19 cellular contexts compared by ENCODE assay signal in the genomic region with DNA sequence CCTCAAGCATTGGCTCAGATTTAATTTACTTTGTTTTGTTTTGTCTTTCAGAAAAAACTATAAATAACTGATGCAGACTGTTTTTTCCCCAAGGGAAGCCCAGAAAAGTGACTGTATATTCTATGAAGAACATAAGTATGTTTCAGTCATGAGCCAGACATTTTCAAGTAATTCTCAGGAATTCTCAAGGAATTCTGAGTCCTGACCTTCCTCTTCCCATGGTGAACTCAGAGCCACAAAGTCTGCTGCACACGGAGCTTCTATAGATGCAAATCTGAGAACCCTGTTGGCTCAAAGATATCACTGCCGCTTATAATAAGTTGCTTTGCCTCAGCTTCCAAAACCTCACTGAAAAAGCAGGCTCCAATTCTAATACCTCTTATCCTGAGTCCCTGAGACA.
"Had no signal": no experiment of that assay in that cellular context is flagged by ENCODE, and none has a peak within 500 bp of the region (broad histone marks: within the 10 kb centered on the region; RNA-seq: fewer than 3 reads in every experiment).

No MANE protein-coding gene starts in this region.

- H3K36me3 Mint-ChIP-seq: activated naive CD8-positive, alpha-beta T cell treated with anti-CD3 and anti-CD28 coated beads for 36 hours; stimulated activated memory B cell treated with anti-CD40 and anti-IgM and Interleukin-4, amounts not matched to agents 10 μg/mL and 1 μg/mL and 100 μg/mL, for 72 hours had no signal

- H3K27me3 Mint-ChIP-seq: activated CD4-positive, alpha-beta T cell treated with anti-CD3 and anti-CD28 coated beads for 36 hours; activated naive CD8-positive, alpha-beta T cell treated with anti-CD3 and anti-CD28 coated beads for 36 hours; naive thymus-derived CD4-positive, alpha-beta T cell had no signal

- H3K4me1 ChIP-seq: right atrium auricular region, tibial artery had no signal

- H3K36me3 ChIP-seq: cardiac muscle cell, right atrium auricular region, tibial artery had no signal

- H3K27me3 ChIP-seq: cardiac muscle cell, right atrium auricular region, tibial artery had no signal

- H3K9me3 ChIP-seq: right atrium auricular region, tibial artery had no signal

- H3K9me3 Mint-ChIP-seq: immature natural killer cell had no signal

- ATAC-seq: activated CD4-positive, alpha-beta T cell treated with anti-CD3 and anti-CD28 coated beads for 36 hours; effector memory CD8-positive, alpha-beta T cell; left cardiac atrium; naive thymus-derived CD4-positive, alpha-beta T cell; stimulated activated memory B cell treated with anti-CD40 and anti-IgM and Interleukin-4, amounts not matched to agents 10 μg/mL and 1 μg/mL and 100 μg/mL, for 72 hours had no signal

- H3K4me3 Mint-ChIP-seq: activated CD4-positive, alpha-beta memory T cell treated with anti-CD3 and anti-CD28 coated beads, Interleukin-2, amount 10 ng/mL, durations not matched to agents 7 days and 5 days; activated CD4-positive, alpha-beta T cell treated with anti-CD3 and anti-CD28 coated beads for 36 hours; activated naive CD8-positive, alpha-beta T cell treated with anti-CD3 and anti-CD28 coated beads for 36 hours; effector memory CD8-positive, alpha-beta T cell; immature natural killer cell; naive thymus-derived CD4-positive, alpha-beta T cell; stimulated activated memory B cell treated with anti-CD40 and anti-IgM and Interleukin-4, amounts not matched to agents 10 μg/mL and 1 μg/mL and 100 μg/mL, for 72 hours had no signal

- FAIRE-seq: small intestine had no signal

- H3K27ac Mint-ChIP-seq: activated CD4-positive, alpha-beta memory T cell treated with anti-CD3 and anti-CD28 coated beads, Interleukin-2, amount 10 ng/mL, durations not matched to agents 7 days and 5 days; activated CD4-positive, alpha-beta T cell treated with anti-CD3 and anti-CD28 coated beads for 36 hours; activated naive CD8-positive, alpha-beta T cell treated with anti-CD3 and anti-CD28 coated beads for 36 hours; effector memory CD8-positive, alpha-beta T cell; immature natural killer cell; stimulated activated memory B cell treated with anti-CD40 and anti-IgM and Interleukin-4, amounts not matched to agents 10 μg/mL and 1 μg/mL and 100 μg/mL, for 72 hours had no signal

- H3K27ac ChIP-seq: cardiac muscle cell, epithelial cell of prostate, right atrium auricular region, tibial artery, VCaP had no signal

- H3K4me1 Mint-ChIP-seq: activated CD4-positive, alpha-beta memory T cell treated with anti-CD3 and anti-CD28 coated beads, Interleukin-2, amount 10 ng/mL, durations not matched to agents 7 days and 5 days; activated CD4-positive, alpha-beta T cell treated with anti-CD3 and anti-CD28 coated beads for 36 hours; activated naive CD8-positive, alpha-beta T cell treated with anti-CD3 and anti-CD28 coated beads for 36 hours; immature natural killer cell; stimulated activated memory B cell treated with anti-CD40 and anti-IgM and Interleukin-4, amounts not matched to agents 10 μg/mL and 1 μg/mL and 100 μg/mL, for 72 hours had no signal

- H3K4me3 ChIP-seq: cardiac muscle cell, lung, right atrium auricular region, tibial artery had no signal

- DNase-seq: activated CD4-positive, alpha-beta memory T cell treated with anti-CD3 and anti-CD28 coated beads, Interleukin-2, amount 10 ng/mL, durations not matched to agents 7 days and 5 days; activated CD4-positive, alpha-beta T cell treated with anti-CD3 and anti-CD28 coated beads for 36 hours; activated gamma-delta T cell treated with Interleukin-2 at 50 U/mL for 16 hours; activated naive CD8-positive, alpha-beta T cell treated with anti-CD3 and anti-CD28 coated beads for 36 hours; activated T-cell treated with anti-CD3 and anti-CD28 coated beads, Interleukin-2, amount 50 U/mL, for 48 hours; cortex of kidney; effector memory CD8-positive, alpha-beta T cell; glutamatergic neuron; immature natural killer cell; left cardiac atrium; naive thymus-derived CD4-positive, alpha-beta T cell; small intestine; tibial artery had no signal
